In the genomic region with DNA sequence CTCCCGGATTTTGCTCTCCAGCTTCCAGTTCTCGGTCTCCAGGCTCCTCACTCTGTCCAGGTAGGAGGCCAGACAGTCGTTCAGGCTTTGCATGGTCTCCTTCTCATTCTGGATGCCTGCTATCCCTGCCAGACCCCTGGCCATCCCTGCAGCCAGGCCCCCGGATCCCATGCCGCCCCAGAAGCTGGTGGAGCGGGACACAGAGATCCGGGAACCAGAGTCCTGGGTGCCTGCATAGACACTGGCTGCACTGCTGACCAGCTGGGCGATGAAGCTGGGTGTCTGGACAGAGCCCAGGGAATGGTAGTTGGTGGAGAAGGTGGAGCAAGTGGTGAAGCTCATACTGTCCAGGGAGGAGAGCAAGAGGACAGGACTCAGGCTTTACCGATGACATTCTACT, we compare ENCODE assay signal across 7 cellular contexts. TPM values are rescaled to one million over a fixed set of nuclear protein-coding genes. Genes with fewer than 3 reads are reported as not detected.
"Had no signal": no experiment of that assay in that cellular context is flagged by ENCODE, and none has a peak within 500 bp of the region (broad histone marks: within the 10 kb centered on the region; RNA-seq: fewer than 3 reads in every experiment).

No MANE protein-coding gene starts in this region.

- H3K36me3 Mint-ChIP-seq: IgD-negative memory B cell had no signal

- ATAC-seq: HepG2, K562 had no signal

- H3K9me3 Mint-ChIP-seq: IgD-negative memory B cell had no signal

- H3K27ac ChIP-seq: HL-60 had no signal

- H3K4me3 Mint-ChIP-seq: IgD-negative memory B cell had no signal

- H3K4me3 ChIP-seq: K562 had no signal

- H3K27me3 Mint-ChIP-seq: IgD-negative memory B cell had no signal

- DNase-seq: IMR-90, KBM-7 had no signal

RNA-seq across cellular contexts. Expression of gene CALHM6, which starts 2.9 kb away (rescaled TPM):
- total RNA-seq: HepG2, HT-29, K562 had no signal

RNA-seq across cellular contexts. Expression of gene CALHM5, which starts 53.2 kb away (rescaled TPM):
- total RNA-seq: HepG2 had no signal
